In genomic region chr20:63473555-63474449, GRCh38 we compare ENCODE assay signal across 1 cellular context.
TF ChIP-seq lines count a peak whose summit lies in the region.

No MANE protein-coding gene starts in this region.

TF ChIP-seq in GM12878, 131 proteins besides CTCF, POLR2A, EP300 and RAD21 (continued from another document):
- no peak for TF ChIP-seq TAF1 (IDR thresholded peaks at IDR 0.05; ENCODE audit: borderline replicate concordance, low read depth, low read length)
- TF ChIP-seq MTA2 (IDR thresholded peaks at IDR 0.05; ENCODE audit: low read depth) = no peak
- no peak for TF ChIP-seq SPI1 (IDR thresholded peaks at IDR 0.05; ENCODE audit: borderline replicate concordance, insufficient read depth, low read depth, low read length)
- no peak for TF ChIP-seq ZNF592 (IDR thresholded peaks at IDR 0.05)
- no peak for TF ChIP-seq TARDBP (IDR thresholded peaks at IDR 0.05; ENCODE audit: borderline replicate concordance)
